Comparison of ENCODE assay signal across 8 cellular contexts in the genomic region with DNA sequence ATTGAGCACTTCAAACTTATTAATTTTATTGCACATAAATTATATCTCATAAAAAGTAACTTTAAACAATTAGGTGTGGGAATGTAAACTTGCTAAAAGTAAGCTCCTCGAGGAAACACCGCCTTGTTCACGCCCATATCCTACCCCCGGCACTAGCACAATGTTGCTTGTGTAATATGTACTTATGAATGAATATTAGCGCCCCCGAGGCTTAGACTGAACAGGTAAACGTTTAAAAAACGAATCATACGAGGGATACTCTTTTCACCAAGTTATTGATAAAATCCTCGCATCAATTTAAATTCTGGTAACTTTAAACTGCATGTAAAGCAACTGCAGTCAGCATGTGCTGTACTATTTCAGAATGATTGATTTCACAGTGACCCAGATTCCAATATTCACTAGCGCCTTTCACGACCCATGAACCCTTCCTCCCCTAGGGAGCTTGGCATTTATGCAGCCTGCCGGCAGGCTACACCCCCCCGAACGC. TPM values are rescaled to one million over a fixed set of nuclear protein-coding genes. Genes with fewer than 3 reads are reported as not detected.
DNase-seq lines count a peak whose midpoint lies in the region; ATAC-seq and TF ChIP-seq lines count a peak whose summit lies in the region.

No MANE protein-coding gene starts in this region.

- intact Hi-C loops in transverse colon (cut with DNase I; ENCODE audit: low total_unique reads) = no loop called here

- H3K36me3 ChIP-seq in brain microvascular endothelial cell (replicated peaks) (peaks cover 3% of the 10 kb centered on the region), liver (ENCODE audit: control insufficient read depth in 4 of 4, insufficient read depth in 3 of 4, low read depth in 1 of 4, low read length in 3 of 4) (peaks cover 0 to 16% (median 6%) of the 10 kb centered on the region in 4 donors), transverse colon (peaks cover 0 to 13% (median 4%) of the 10 kb centered on the region in 4 donors)

- no peaks in the 10 kb centered on the region for H3K27me3 ChIP-seq in brain microvascular endothelial cell (replicated peaks)
- no peaks in the 10 kb centered on the region for H3K27me3 ChIP-seq in liver (ENCODE audit: control insufficient read depth in 4 of 4, insufficient read depth in 4 of 4, low read length in 3 of 4)
- no peaks in the 10 kb centered on the region for H3K27me3 ChIP-seq in transverse colon

- no peak for TF ChIP-seq EP300 in transverse colon (IDR thresholded peaks at IDR 0.05; ENCODE audit: low read depth)

- peak; percentile 6 for ATAC-seq in HG02798 (IDR thresholded peaks at IDR 0.05; ENCODE audit: poor library complexity, unreplicated experiment)

- WGBS in liver = under 1% methylated on average over 15 of the region's 15 CpGs
- 0% methylated on average over 12 to 15 of the region's 15 CpGs for WGBS in transverse colon (ENCODE audit: low coverage in 1 of 2), 2 donors

- peak; percentile 5 to 15 for DNase-seq in activated CD4-positive, alpha-beta T cell treated with anti-CD3 and anti-CD28 coated beads for 4 hours
- DNase-seq in activated CD4-positive, alpha-beta T cell treated with anti-CD3 and anti-CD28 coated beads, Interleukin-2, amount 50 U/mL, for 1 hour = no peak
- DNase-seq in NCI-H524 treated with DMSO at 0.1 percent for 48 hours (lab: John Stamatoyannopoulos, UW) = peak; percentile 22
- no peak for DNase-seq in brain microvascular endothelial cell
- DNase-seq in transverse colon = no peak
- DNase-seq in NCI-H128 (lab: John Stamatoyannopoulos, UW; ENCODE audit: unreplicated experiment) = no peak

- H3K27ac ChIP-seq in brain microvascular endothelial cell (peak overlapping the region; percentile 85), liver (ENCODE audit: low read depth in 1 of 2, low read length in 2 of 2) (peak overlapping the region; percentile 93 to 96), transverse colon (peak overlapping the region; percentile 86 to 90 (median 88))

- TF ChIP-seq CTCF in brain microvascular endothelial cell (IDR thresholded peaks at IDR 0.05; ENCODE audit: low read depth, low read length, missing control alignments) (no peak), liver (IDR thresholded peaks at IDR 0.05; ENCODE audit: low read depth, low read length, missing input control) (no peak), transverse colon (IDR thresholded peaks at IDR 0.05) (peak in 1 of 5 experiments; percentile 19)

- no peak for TF ChIP-seq POLR2A in transverse colon (IDR thresholded peaks at IDR 0.05)

- H3K9ac ChIP-seq in liver (ENCODE audit: low read depth in 1 of 2, low read length in 2 of 2) = peak overlapping the region; percentile 81 to 88

- no peak for TF ChIP-seq RAD21 in liver (IDR thresholded peaks at IDR 0.05)

- H3K4me3 ChIP-seq in brain microvascular endothelial cell (ENCODE audit: low read depth, low read length) (peak overlapping the region; percentile 96), liver (ENCODE audit: low read depth in 1 of 3, low read length in 3 of 3) (peak overlapping the region; percentile 77 to 97 (median 95)), transverse colon (peak overlapping the region; percentile 83 to 89 (median 86))

- in situ Hi-C loops in brain microvascular endothelial cell (cut with HindIII; ENCODE audit: low pct_ligation_motif_present, low sequenced_read_pairs) (no loop called here), transverse colon (cut with MboI; ENCODE audit: low pct_ligation_motif_present in 1 of 4, low pct_unique_long_range_greater_than_20kb in 1 of 4, low sequenced_read_pairs in 3 of 4) (no loop called here)

- peaks cover 0 to 14% (median 9%) of the 10 kb centered on the region in 4 donors for H3K4me1 ChIP-seq in liver (ENCODE audit: control insufficient read depth in 4 of 4, insufficient read depth in 4 of 4, low read length in 3 of 4)
- peaks cover 0 to 20% (median 5%) of the 10 kb centered on the region in 4 donors for H3K4me1 ChIP-seq in transverse colon

- H3K9me3 ChIP-seq in liver (ENCODE audit: control insufficient read depth in 4 of 4, low read length in 3 of 4) (no peaks in the 10 kb centered on the region), transverse colon (no peaks in the 10 kb centered on the region)

TF ChIP-seq in liver, 16 proteins besides CTCF, POLR2A, EP300 and RAD21:
- TF ChIP-seq MAX (IDR thresholded peaks at IDR 0.05) (peak; percentile 20), HNF4A (conservative IDR thresholded peaks at IDR 0.05) (peak; percentile 41 to 50), GABPA (IDR thresholded peaks at IDR 0.05 in 1 of 2, conservative IDR thresholded peaks at IDR 0.05 in 1 of 2) (no peak), HNF4G (IDR thresholded peaks at IDR 0.05) (peak; percentile 10), FOXA1 (IDR thresholded peaks at IDR 0.05) (no peak)

RNA-seq across cellular contexts. Expression of gene TFB1M, which starts 0.6 kb away (rescaled TPM):
- total RNA-seq in liver (10 to 100 TPM in 1 of 2 donors, 1 to 10 TPM in 1; 9.2 to 15.4 TPM), transverse colon (10 to 100 TPM in 3 of 4 donors, 1 to 10 TPM in 1; 3.2 to 43.4 (median 16.5) TPM)
- 10 to 100 TPM in 1 of 2 donors, 1 to 10 TPM in 1; 9.8 to 17.0 TPM for polyA plus RNA-seq in liver

RNA-seq across cellular contexts. Expression of gene CLDN20, which starts 49.8 kb away (rescaled TPM):
- not detected for total RNA-seq in liver
- polyA plus RNA-seq in liver = under 1 TPM in 1 of 2 donors, not detected in 1; 0.26 TPM
- not detected for total RNA-seq in transverse colon

Comparison
In these comparisons a context has a peak if more than half of its experiments do, and no peak if none do; other contexts are left out.
1. DNase-seq: peak in activated CD4-positive, alpha-beta T cell treated with anti-CD3 and anti-CD28 coated beads for 4 hours (2 of 2) and NCI-H524 treated with DMSO at 0.1 percent for 48 hours (single experiment); none in activated CD4-positive, alpha-beta T cell treated with anti-CD3 and anti-CD28 coated beads, Interleukin-2, amount 50 U/mL, for 1 hour (single experiment), brain microvascular endothelial cell (single experiment), transverse colon (single experiment) and NCI-H128 (single experiment).
2. Peak in every context shown above with its lines, with median percentiles within 50 percentile points of each other: H3K27ac ChIP-seq and H3K4me3 ChIP-seq.